ENCODE assay signal across 24 cellular contexts in the genomic region with DNA sequence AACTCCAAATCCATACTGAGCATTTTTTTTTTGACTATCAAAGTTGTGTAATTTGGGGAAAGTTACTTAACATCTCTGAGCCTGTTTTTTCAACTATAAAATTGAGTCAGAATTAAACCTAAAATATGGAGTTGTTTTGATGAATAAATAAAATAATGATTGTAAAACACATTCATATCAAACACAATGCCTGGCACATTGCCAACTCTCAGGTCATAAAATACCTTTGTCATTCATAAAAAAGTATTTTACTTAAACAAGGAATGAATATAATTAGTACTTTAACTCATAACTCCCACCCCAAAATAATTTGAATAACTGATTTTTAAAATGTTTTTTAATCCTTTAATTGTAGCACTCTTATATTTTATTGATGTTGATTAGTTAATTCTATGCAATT. TPM values are rescaled to one million over a fixed set of nuclear protein-coding genes. Genes with fewer than 3 reads are reported as not detected.
"Had no signal": no experiment of that assay in that cellular context is flagged by ENCODE, and none has a peak within 500 bp of the region (broad histone marks: within the 10 kb centered on the region; RNA-seq: fewer than 3 reads in every experiment).

No MANE protein-coding gene starts in this region.

- H3K9me3 ChIP-seq: breast epithelium, colonic mucosa, heart right ventricle, neutrophil, upper lobe of right lung had no signal

- H3K4me1 ChIP-seq: breast epithelium, colonic mucosa, parathyroid adenoma, upper lobe of right lung had no signal

- H3K9ac ChIP-seq: parathyroid adenoma had no signal

- H3K4me3 ChIP-seq: breast epithelium, colonic mucosa, heart right ventricle, upper lobe of right lung had no signal

- H3K4me1 Mint-ChIP-seq: nephron had no signal

- H3K36me3 ChIP-seq: breast epithelium, colonic mucosa, heart right ventricle, neutrophil, upper lobe of right lung had no signal

- H3K27ac ChIP-seq: breast epithelium, colonic mucosa, heart right ventricle, neutrophil, parathyroid adenoma, upper lobe of right lung had no signal

- DNase-seq: activated CD4-positive, alpha-beta T cell treated with anti-CD3 and anti-CD28 coated beads for 1 hour; activated CD4-positive, alpha-beta T cell treated with anti-CD3 and anti-CD28 coated beads, Interleukin-2, amount 50 U/mL, for 1 hour; activated naive CD8-positive, alpha-beta T cell treated with anti-CD3 and anti-CD28 coated beads for 36 hours; activated T-cell treated with anti-CD3 and anti-CD28 coated beads, Interleukin-2, amount 50 U/mL, for 1 hour; amniotic stem cell; colonic mucosa; heart right ventricle; islet precursor cell; left cardiac atrium; right cardiac atrium; stimulated activated CD4-positive, alpha-beta T cell treated with anti-CD3 and anti-CD28 coated beads, Interleukin-4, amount 100 ng/mL, for 4 hours; stimulated activated naive CD8-positive, alpha-beta T cell treated with anti-CD3 and anti-CD28 coated beads, Interleukin-15, Interleukin-2, amounts not matched to agents 100 U/mL and 50 U/mL, for 24 hours; T-helper 9 cell; upper lobe of right lung had no signal

- H3K79me2 ChIP-seq: parathyroid adenoma had no signal

- H3K27me3 Mint-ChIP-seq: activated naive CD8-positive, alpha-beta T cell treated with anti-CD3 and anti-CD28 coated beads for 36 hours; central memory CD8-positive, alpha-beta T cell; memory B cell had no signal

- H3K4me3 Mint-ChIP-seq: activated naive CD8-positive, alpha-beta T cell treated with anti-CD3 and anti-CD28 coated beads for 36 hours; central memory CD8-positive, alpha-beta T cell; memory B cell; nephron had no signal

- H3K27ac Mint-ChIP-seq: activated naive CD8-positive, alpha-beta T cell treated with anti-CD3 and anti-CD28 coated beads for 36 hours; memory B cell; nephron had no signal

- H2AFZ ChIP-seq: parathyroid adenoma had no signal

- H3K9me3 Mint-ChIP-seq: central memory CD8-positive, alpha-beta T cell had no signal

- ATAC-seq: heart right ventricle; left cardiac atrium; right cardiac atrium; stimulated activated naive CD8-positive, alpha-beta T cell treated with anti-CD3 and anti-CD28 coated beads, Interleukin-15, Interleukin-2, amounts not matched to agents 100 U/mL and 50 U/mL, for 24 hours; upper lobe of right lung had no signal

- H3K27me3 ChIP-seq: colonic mucosa, neutrophil, upper lobe of right lung had no signal

RNA-seq across cellular contexts. Expression of gene GPR174, which starts 3.8 kb away (rescaled TPM):
- total RNA-seq: epithelial cell of proximal tubule, fibroblast of villous mesenchyme, myocyte, pulmonary artery endothelial cell had no signal
